Comparison of ENCODE assay signal across 22 cellular contexts in genomic region chr10:120597902-120598301, GRCh38.
DNase-seq lines count a peak whose midpoint lies in the region; ATAC-seq, FAIRE-seq and TF ChIP-seq lines count a peak whose summit lies in the region.
"Had no signal": no experiment of that assay in that cellular context is flagged by ENCODE, and none has a peak within 500 bp of the region (broad histone marks: within the 10 kb centered on the region; RNA-seq: fewer than 3 reads in every experiment).

No MANE protein-coding gene starts in this region.

- H3K9ac ChIP-seq in HepG2 (ENCODE audit: insufficient read depth, low read depth, low read length), result no peak overlapping the region
- no peak overlapping the region for H3K9ac ChIP-seq in H1 (replicated peaks in 1 of 4; ENCODE audit: extremely low read depth in 1 of 4, low read depth in 3 of 4, low read length in 3 of 4)
- H3K9ac ChIP-seq: BLaER1 had no signal

- CTCF ChIA-PET in HepG2 (lab: Yijun Ruan, JAX; ENCODE audit: low intra/inter-chr PET ratio, low total read pairs), result no interaction called here
- CTCF ChIA-PET in H1 (lab: Charles Lee; ENCODE audit: partially characterized antibody), result interaction anchor here (0.7 to 5.1 kb wide), 9 partner anchors 10 to 207 kb away, joined by 3 to 37 read pairs (median 4); no protein-coding TSS in a partner anchor

- H3K27ac Mint-ChIP-seq in osteocyte (ENCODE audit: unreplicated experiment), result no peak overlapping the region
- H3K27ac Mint-ChIP-seq: B cell; CD4-positive, CD25-positive, alpha-beta regulatory T cell; CD8-positive, alpha-beta T cell had no signal

- no peak overlapping the region for H3K18ac ChIP-seq in H1 (ENCODE audit: extremely low read depth, low read length)

- ATAC-seq in HepG2, result no peak
- ATAC-seq in right lobe of liver, result no peak
- ATAC-seq: CD8-positive, alpha-beta T cell had no signal

- H3K27ac ChIP-seq in HepG2 (ENCODE audit: extremely low read length, insufficient read depth, low read length) (no peak overlapping the region), right lobe of liver (no peak overlapping the region), H1 (ENCODE audit: low read depth, low read length) (no peak overlapping the region)
- H3K27ac ChIP-seq: 22Rv1, BLaER1, C4-2B had no signal

- FAIRE-seq in HepG2 (lab: Jason Lieb, UNC) (no peak), H1 (lab: Jason Lieb, UNC) (no peak)
- FAIRE-seq: A204.1, D721Med, GM12878, GM19239 had no signal

- DNase-seq in HepG2 (ENCODE audit: low spot score) (no peak), right lobe of liver (no peak), H1 (ENCODE audit: low read depth in 1 of 2, low spot score in 2 of 2) (no peak), osteocyte (ENCODE audit: extremely low spot score, unreplicated experiment) (peak; percentile 21), COLO829 (ENCODE audit: low spot score) (no peak)
- no peak for DNase-seq in activated CD4-positive, alpha-beta T cell treated with anti-CD3 and anti-CD28 coated beads, Interleukin-2, amount 50 U/mL, for 4 hours
- DNase-seq: CD4-positive, CD25-positive, alpha-beta regulatory T cell; CD8-positive, alpha-beta T cell; DMS79; EL; GDM1; GOT3; H7; HCEC 1CT had no signal

- no peak for TF ChIP-seq RAD21 in HepG2 (CRISPR knock-in tag; IDR thresholded peaks at IDR 0.05)
- TF ChIP-seq RAD21 in H1 (IDR thresholded peaks at IDR 0.05 in 1 of 2, conservative IDR thresholded peaks at IDR 0.05 in 1 of 2; ENCODE audit: low read depth in 2 of 2, low read length in 2 of 2), result no peak

- H2BK5ac ChIP-seq in H1 (ENCODE audit: low read depth, low read length), result no peak overlapping the region

- H3K4me3 ChIP-seq in HepG2 (replicated peaks in 1 of 3; ENCODE audit: insufficient read depth in 1 of 3, low read depth in 2 of 3, low read length in 3 of 3) (no peak overlapping the region), right lobe of liver (no peak overlapping the region), H1 (ENCODE audit: extremely low read depth in 1 of 4, insufficient read depth in 2 of 4, low read depth in 3 of 4, low read length in 4 of 4) (no peak overlapping the region)
- H3K4me3 ChIP-seq: BLaER1, GM12878 had no signal

- H2BK20ac ChIP-seq in H1 (ENCODE audit: low read length), result no peak overlapping the region

- H3K36me3 ChIP-seq in HepG2 (replicated peaks in 1 of 2; ENCODE audit: control insufficient read depth in 1 of 2, insufficient read depth in 2 of 2, low read length in 2 of 2), result no peaks in the 10 kb centered on the region
- no peaks in the 10 kb centered on the region for H3K36me3 ChIP-seq in right lobe of liver
- H3K36me3 ChIP-seq in H1 (ENCODE audit: control insufficient read depth in 2 of 4, insufficient read depth in 4 of 4, low read length in 3 of 4), result no peaks in the 10 kb centered on the region
- H3K36me3 ChIP-seq: BLaER1 had no signal

- no peaks in the 10 kb centered on the region for H3K79me2 ChIP-seq in HepG2 (ENCODE audit: insufficient read depth, low read length)
- H3K79me2 ChIP-seq in H1 (ENCODE audit: control insufficient read depth in 1 of 2, insufficient read depth in 2 of 2, low read length in 2 of 2), result no peaks in the 10 kb centered on the region

- TF ChIP-seq CTCF in HepG2 (CRISPR knock-in tag; IDR thresholded peaks at IDR 0.05) (no peak), right lobe of liver (IDR thresholded peaks at IDR 0.05) (no peak), H1 (IDR thresholded peaks at IDR 0.05; ENCODE audit: control extremely low read depth in 1 of 3, insufficient read depth in 1 of 3, low read depth in 1 of 3, low read length in 3 of 3) (no peak), osteocyte (IDR thresholded peaks at IDR 0.05) (no peak)

- no peaks in the 10 kb centered on the region for H3K9me3 Mint-ChIP-seq in osteocyte (ENCODE audit: unreplicated experiment)

- TF ChIP-seq EP300 in HepG2 (IDR thresholded peaks at IDR 0.05; ENCODE audit: low read depth in 2 of 2, low read length in 2 of 2) (no peak), HepG2 (CRISPR knock-in tag; IDR thresholded peaks at IDR 0.05; ENCODE audit: borderline replicate concordance) (no peak), H1 (IDR thresholded peaks at IDR 0.05; ENCODE audit: borderline replicate concordance in 1 of 2, low read depth in 2 of 2, low read length in 2 of 2) (no peak)

- peaks cover 2% of the 10 kb centered on the region for H3K9me3 ChIP-seq in HepG2 (ENCODE audit: low read length)
- no peaks in the 10 kb centered on the region for H3K9me3 ChIP-seq in right lobe of liver
- no peaks in the 10 kb centered on the region for H3K9me3 ChIP-seq in H1 (ENCODE audit: insufficient read depth in 2 of 2, low read depth in 1 of 2, low read length in 1 of 2)
- H3K9me3 ChIP-seq: BLaER1 had no signal

- no peaks in the 10 kb centered on the region for H3K4me1 ChIP-seq in HepG2 (ENCODE audit: insufficient read depth, low read length)
- no peaks in the 10 kb centered on the region for H3K4me1 ChIP-seq in right lobe of liver
- H3K4me1 ChIP-seq in H1 (replicated peaks in 1 of 4; ENCODE audit: control insufficient read depth in 3 of 4, insufficient read depth in 4 of 4, low read length in 3 of 4), result peaks cover 2 to 13% (median 5%) of the 10 kb centered on the region in 4 experiments; a peak in 5 of 7 replicates
- H3K4me1 ChIP-seq: BLaER1 had no signal

- H3K4me1 Mint-ChIP-seq in osteocyte (ENCODE audit: unreplicated experiment), result no peaks in the 10 kb centered on the region
- H3K4me1 Mint-ChIP-seq: CD4-positive, CD25-positive, alpha-beta regulatory T cell had no signal

- no peak overlapping the region for H2BK120ac ChIP-seq in H1 (replicated peaks; ENCODE audit: low read depth, low read length)

- H3K23me2 ChIP-seq in H1 (ENCODE audit: low read depth, low read length), result no peaks in the 10 kb centered on the region

- H3K4me3 Mint-ChIP-seq in osteocyte (ENCODE audit: unreplicated experiment), result no peak overlapping the region
- H3K4me3 Mint-ChIP-seq: B cell; CD4-positive, CD25-positive, alpha-beta regulatory T cell; CD8-positive, alpha-beta T cell had no signal

- H2BK15ac ChIP-seq in H1 (ENCODE audit: low read length), result no peak overlapping the region

- no peak overlapping the region for H3K14ac ChIP-seq in H1 (ENCODE audit: insufficient read length)

- H4K91ac ChIP-seq in H1 (replicated peaks; ENCODE audit: insufficient read length, low read length), result no peak overlapping the region

- no peaks in the 10 kb centered on the region for H4K20me1 ChIP-seq in HepG2 (ENCODE audit: insufficient read depth, low read length)
- H4K20me1 ChIP-seq in H1 (replicated peaks in 1 of 2; ENCODE audit: control insufficient read depth in 1 of 2, insufficient read depth in 2 of 2, low read length in 2 of 2), result no peaks in the 10 kb centered on the region
- H4K20me1 ChIP-seq: BLaER1 had no signal

- in situ Hi-C loops in HepG2 (cut with HindIII; ENCODE audit: extremely low pct_ligation_motif_present, low pct_unique_long_range_greater_than_20kb), result no loop called here

- no peaks in the 10 kb centered on the region for H3K36me3 Mint-ChIP-seq in osteocyte (ENCODE audit: unreplicated experiment)
- H3K36me3 Mint-ChIP-seq: CD4-positive, CD25-positive, alpha-beta regulatory T cell; CD8-positive, alpha-beta T cell had no signal

- no peak overlapping the region for H3K4ac ChIP-seq in H1 (replicated peaks; ENCODE audit: insufficient read length, low read depth, low read length)

- H3K27me3 Mint-ChIP-seq in osteocyte (ENCODE audit: unreplicated experiment), result no peaks in the 10 kb centered on the region
- H3K27me3 Mint-ChIP-seq: B cell; CD4-positive, CD25-positive, alpha-beta regulatory T cell had no signal

- no TSS peak for BruUV-seq in HepG2 (replicated peaks; lab: Mats Ljungman, UMichigan)

- H3K27me3 ChIP-seq in HepG2 (ENCODE audit: control insufficient read depth in 1 of 2, insufficient read depth in 2 of 2, low read length in 2 of 2) (peaks cover 2 to 3% of the 10 kb centered on the region in 2 experiments; a peak in 2 of 5 replicates), right lobe of liver (no peaks in the 10 kb centered on the region), H1 (replicated peaks in 1 of 4; ENCODE audit: control insufficient read depth in 3 of 4, extremely low read depth in 1 of 4, insufficient read depth in 3 of 4, low read length in 3 of 4) (no peaks in the 10 kb centered on the region)
- H3K27me3 ChIP-seq: BLaER1 had no signal

- H3K23ac ChIP-seq in H1 (ENCODE audit: insufficient read length), result no peak overlapping the region

- H3K79me1 ChIP-seq in H1 (ENCODE audit: low read depth, low read length), result no peaks in the 10 kb centered on the region

- no peak overlapping the region for H2BK12ac ChIP-seq in H1 (ENCODE audit: low read depth, low read length)

- H3K4me2 ChIP-seq in HepG2 (ENCODE audit: low read depth, low read length) (no peak overlapping the region), H1 (ENCODE audit: insufficient read depth in 1 of 2, low read depth in 2 of 2, low read length in 2 of 2) (no peak overlapping the region)
- H3K4me2 ChIP-seq: BLaER1 had no signal

- no peak overlapping the region for H4K5ac ChIP-seq in H1 (ENCODE audit: insufficient read length, low read depth, low read length)

- intact Hi-C loops in HepG2 (cut with micrococcal nuclease; ENCODE audit: unreplicated experiment), result no loop called here
- intact Hi-C loops in right lobe of liver (cut with DNase I), result no loop called here

- TF ChIP-seq POLR2A in HepG2 (IDR thresholded peaks at IDR 0.05; ENCODE audit: insufficient read depth in 1 of 2, low read depth in 2 of 2, low read length in 2 of 2) (no peak), right lobe of liver (IDR thresholded peaks at IDR 0.05) (no peak), H1 (IDR thresholded peaks at IDR 0.05; ENCODE audit: control extremely low read depth in 1 of 2, low read depth in 2 of 2, low read length in 2 of 2) (no peak)

- H2AFZ ChIP-seq in HepG2 (ENCODE audit: low read length) (no peak overlapping the region), H1 (ENCODE audit: low read length) (no peak overlapping the region)

- POLR2A ChIA-PET in HepG2 (lab: Yijun Ruan, JAX) (no interaction called here), H1 (lab: Charles Lee; ENCODE audit: partially characterized antibody) (no interaction called here)

- H4K8ac ChIP-seq in H1 (ENCODE audit: extremely low read depth, insufficient read depth, low read length), result no peak overlapping the region

- H3K56ac ChIP-seq in H1 (replicated peaks; ENCODE audit: insufficient read length, low read depth, low read length), result no peak overlapping the region

- H2AK5ac ChIP-seq in H1 (ENCODE audit: low read depth, low read length), result no peak overlapping the region

- 33% methylated on average over 3 of the region's 3 CpGs for WGBS in HepG2 (ENCODE audit: low lambda C conversion rate)
- no CpG with 5 or more reads among the region's 3 CpGs for WGBS in right lobe of liver (ENCODE audit: insufficient coverage, low coverage, low lambda C conversion rate, missing lambda C conversion rate)
- 91% methylated on average over 3 of the region's 3 CpGs; no CpG with 5 or more reads in 1 of the 2 experiments for WGBS in H1 (ENCODE audit: extremely low coverage in 1 of 2, insufficient coverage in 1 of 2, insufficient read length in 1 of 2, insufficient replicate concordance in 2 of 2, low coverage in 1 of 2, low lambda C conversion rate in 2 of 2, missing lambda C conversion rate in 1 of 2), 2 experiments

TF ChIP-seq in HepG2, 621 proteins besides CTCF, POLR2A, EP300 and RAD21:
- TF ChIP-seq MTF1 (CRISPR knock-in tag; IDR thresholded peaks at IDR 0.05) (no peak), ZNF768 (CRISPR knock-in tag; IDR thresholded peaks at IDR 0.05) (peak; percentile 49; the same call in 1 of the 2 replicates)

TF ChIP-seq in H1, 55 proteins besides CTCF, POLR2A, EP300 and RAD21 (continues in another document):
- no peak for TF ChIP-seq BRCA1 (IDR thresholded peaks at IDR 0.05; ENCODE audit: low read depth, low read length)

Comparison
In these comparisons a context has a peak if more than half of its experiments do, and no peak if none do; other contexts are left out.
1. Of the 41 proteins assayed by ChIP-seq in both HepG2 and H1: peak only in HepG2: none; only in H1: KDM1A; in both: none; in neither: 40.